21 cellular contexts compared by ENCODE assay signal in the genomic region with DNA sequence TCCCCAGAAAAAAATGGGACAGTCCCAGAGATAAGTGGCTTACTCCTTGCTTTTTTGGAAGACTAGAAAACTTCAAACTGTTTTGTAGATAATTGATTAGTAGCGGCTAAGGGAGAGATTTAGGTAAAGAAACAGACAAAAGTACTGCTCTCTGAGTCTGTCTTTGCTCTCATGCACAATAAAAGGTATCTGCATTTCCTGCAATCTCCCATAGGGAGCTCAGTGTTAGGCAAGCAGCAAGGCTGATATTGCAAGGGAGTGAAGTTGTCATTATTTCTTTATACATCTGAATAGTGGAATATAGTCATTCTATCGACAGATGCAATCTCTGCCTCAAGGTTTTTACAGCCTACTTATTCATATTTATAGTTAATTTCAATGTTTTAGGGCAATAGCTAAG.
"Had no signal": no experiment of that assay in that cellular context is flagged by ENCODE, and none has a peak within 500 bp of the region (broad histone marks: within the 10 kb centered on the region; RNA-seq: fewer than 3 reads in every experiment).

No MANE protein-coding gene starts in this region.

- H3K4me3 Mint-ChIP-seq: immature natural killer cell, naive B cell, nephron progenitor cell had no signal

- H3K4me3 ChIP-seq: esophagus muscularis mucosa, gastroesophageal sphincter, left ventricle myocardium inferior, lower lobe of right lung, ovary, right atrium auricular region had no signal

- DNase-seq: cortex of kidney; effector memory CD4-positive, alpha-beta T cell; foreskin fibroblast; glutamatergic neuron; immature natural killer cell; left cardiac atrium; left ventricle myocardium inferior; lower lobe of right lung; mesenchymal stem cell; naive B cell; nephron progenitor cell; nucleus accumbens; ovary; small intestine; stimulated activated CD4-positive, alpha-beta T cell treated with anti-CD3 and anti-CD28 coated beads, Interleukin-12 subunit alpha, Interleukin-12 subunit beta, amount 100 ng/mL, for 4 hours; stimulated activated naive CD4-positive, alpha-beta T cell treated with Interleukin-2 at 50 U/mL for 16 hours; trophoblast cell had no signal

- H3K4me1 ChIP-seq: esophagus muscularis mucosa, gastroesophageal sphincter, left ventricle myocardium inferior, lower lobe of right lung, right atrium auricular region had no signal

- H3K27me3 ChIP-seq: esophagus muscularis mucosa, gastroesophageal sphincter, ovary, right atrium auricular region had no signal

- H3K9me3 Mint-ChIP-seq: naive B cell, nephron progenitor cell had no signal

- H3K27ac ChIP-seq: epithelial cell of prostate, esophagus muscularis mucosa, gastroesophageal sphincter, lower lobe of right lung, ovary, right atrium auricular region had no signal

- H3K9me3 ChIP-seq: esophagus muscularis mucosa, gastroesophageal sphincter, left ventricle myocardium inferior, lower lobe of right lung, ovary had no signal

- H3K36me3 Mint-ChIP-seq: immature natural killer cell, naive B cell had no signal

- H3K27ac Mint-ChIP-seq: immature natural killer cell, naive B cell, nephron progenitor cell had no signal

- ATAC-seq: gastroesophageal sphincter, left cardiac atrium, lower lobe of right lung had no signal

- H3K4me1 Mint-ChIP-seq: immature natural killer cell, naive B cell had no signal

- H3K36me3 ChIP-seq: esophagus muscularis mucosa, gastroesophageal sphincter, left ventricle myocardium inferior, lower lobe of right lung, ovary, right atrium auricular region had no signal
